8 cellular contexts compared by ENCODE assay signal in genomic region chr4:6327220-6327917, GRCh38. TPM values are rescaled to one million over a fixed set of nuclear protein-coding genes. Genes with fewer than 3 reads are reported as not detected.
DNase-seq lines count a peak whose midpoint lies in the region; FAIRE-seq and TF ChIP-seq lines count a peak whose summit lies in the region.

No MANE protein-coding gene starts in this region.

- no peak overlapping the region for H3K4me3 ChIP-seq in PC-9
- H3K4me3 ChIP-seq in neural progenitor cell = no peak overlapping the region

- H3K79me2 ChIP-seq in PC-9 (ENCODE audit: low read depth) (no peaks in the 10 kb centered on the region), neural progenitor cell (ENCODE audit: low read depth) (no peaks in the 10 kb centered on the region)

- H3K36me3 Mint-ChIP-seq in activated T-helper 1 cell treated with anti-CD3 and anti-CD28 coated beads, Interleukin-12 subunit alpha, Interleukin-12 subunit beta, Interleukin-2, Interleukin-4 antibody, amounts not matched to agents 30 ng/mL and 10 ng/mL and 1 ng/mL, durations not matched to agents 14 hours and 24 hours and 36 hours (ENCODE audit: low read depth) = no peaks in the 10 kb centered on the region
- no peaks in the 10 kb centered on the region for H3K36me3 Mint-ChIP-seq in neural progenitor cell

- H3K27ac ChIP-seq in PC-9 (no peak overlapping the region), neural progenitor cell (no peak overlapping the region), substantia nigra (ENCODE audit: low read depth, low read length, poor library complexity, severe bottlenecking) (no peak overlapping the region)

- H3K9me3 Mint-ChIP-seq in activated T-helper 1 cell treated with anti-CD3 and anti-CD28 coated beads, Interleukin-12 subunit alpha, Interleukin-12 subunit beta, Interleukin-2, Interleukin-4 antibody, amounts not matched to agents 30 ng/mL and 10 ng/mL and 1 ng/mL, durations not matched to agents 14 hours and 24 hours and 36 hours = no peaks in the 10 kb centered on the region
- H3K9me3 Mint-ChIP-seq in neural progenitor cell = no peaks in the 10 kb centered on the region

- H3K9me3 ChIP-seq in PC-9 (ENCODE audit: insufficient read depth, low read depth) (no peaks in the 10 kb centered on the region), neural progenitor cell (ENCODE audit: low read depth) (no peaks in the 10 kb centered on the region)

- FAIRE-seq in GM18507 (lab: Jason Lieb, UNC) = peak; percentile 77

- DNase-seq in ACHN = peak; percentile 59
- DNase-seq in GM18507 (ENCODE audit: extremely low spot score, insufficient read length, low read depth) = peak; percentile 73
- peak; percentile 71 for DNase-seq in HPDE6-E6E7 (ENCODE audit: extremely low spot score)
- DNase-seq in PC-9 = peak in 1 of 2 experiments; percentile 80
- DNase-seq in activated T-helper 1 cell treated with anti-CD3 and anti-CD28 coated beads, Interleukin-12 subunit alpha, Interleukin-12 subunit beta, Interleukin-2, Interleukin-4 antibody, amounts not matched to agents 30 ng/mL and 10 ng/mL and 1 ng/mL, durations not matched to agents 14 hours and 24 hours and 36 hours (ENCODE audit: low spot score) = peak; percentile 70
- DNase-seq in fibroblast of peridontal ligament (ENCODE audit: extremely low read depth) = peak; percentile 55
- peak; percentile 85 for DNase-seq in neural progenitor cell (ENCODE audit: low spot score)
- DNase-seq in substantia nigra (lab: John Stamatoyannopoulos, UW) = peak in 48 of 49 donors; percentile 10 to 89 (median 66)

- POLR2A ChIA-PET in PC-9 (lab: Charles Lee; ENCODE audit: unreplicated experiment) = no interaction called here

- BruUV-seq in PC-9 (replicated peaks; lab: Mats Ljungman, UMichigan) = no TSS peak

- peaks cover 13% of the 10 kb centered on the region for H3K27me3 Mint-ChIP-seq in activated T-helper 1 cell treated with anti-CD3 and anti-CD28 coated beads, Interleukin-12 subunit alpha, Interleukin-12 subunit beta, Interleukin-2, Interleukin-4 antibody, amounts not matched to agents 30 ng/mL and 10 ng/mL and 1 ng/mL, durations not matched to agents 14 hours and 24 hours and 36 hours (ENCODE audit: insufficient read depth)
- peaks cover 18% of the 10 kb centered on the region for H3K27me3 Mint-ChIP-seq in neural progenitor cell (ENCODE audit: insufficient read depth, low read depth)

- H3K4me1 ChIP-seq in PC-9 (replicated peaks; ENCODE audit: insufficient read depth) (0 out of 2 replicates have a peak, but pooled peaks cover 3% of the 10 kb centered on the region), neural progenitor cell (peaks cover 10% of the 10 kb centered on the region)

- H3K27ac Mint-ChIP-seq in activated T-helper 1 cell treated with anti-CD3 and anti-CD28 coated beads, Interleukin-12 subunit alpha, Interleukin-12 subunit beta, Interleukin-2, Interleukin-4 antibody, amounts not matched to agents 30 ng/mL and 10 ng/mL and 1 ng/mL, durations not matched to agents 14 hours and 24 hours and 36 hours = no peak overlapping the region
- H3K27ac Mint-ChIP-seq in neural progenitor cell = no peak overlapping the region

- H3K4me1 Mint-ChIP-seq in activated T-helper 1 cell treated with anti-CD3 and anti-CD28 coated beads, Interleukin-12 subunit alpha, Interleukin-12 subunit beta, Interleukin-2, Interleukin-4 antibody, amounts not matched to agents 30 ng/mL and 10 ng/mL and 1 ng/mL, durations not matched to agents 14 hours and 24 hours and 36 hours (ENCODE audit: low read depth) = peaks cover 17% of the 10 kb centered on the region
- peaks cover 13% of the 10 kb centered on the region for H3K4me1 Mint-ChIP-seq in neural progenitor cell

- H2AFZ ChIP-seq in PC-9 = no peak overlapping the region
- H2AFZ ChIP-seq in neural progenitor cell (replicated peaks) = peak overlapping the region; percentile 39

- H4K20me1 ChIP-seq in PC-9 (ENCODE audit: insufficient read depth) (0 out of 2 replicates have a peak, but pooled peaks cover 3% of the 10 kb centered on the region), neural progenitor cell (ENCODE audit: low read depth) (no peaks in the 10 kb centered on the region)

- H3K4me3 Mint-ChIP-seq in activated T-helper 1 cell treated with anti-CD3 and anti-CD28 coated beads, Interleukin-12 subunit alpha, Interleukin-12 subunit beta, Interleukin-2, Interleukin-4 antibody, amounts not matched to agents 30 ng/mL and 10 ng/mL and 1 ng/mL, durations not matched to agents 14 hours and 24 hours and 36 hours = no peak overlapping the region
- H3K4me3 Mint-ChIP-seq in neural progenitor cell = no peak overlapping the region

- CTCF ChIA-PET in PC-9 (lab: Charles Lee) = interaction anchor here (0.8 to 1.6 kb wide), 3 partner anchors 64 to 330 kb away, joined by 3 to 25 read pairs (median 18); no protein-coding TSS in a partner anchor

- intact Hi-C loops in PC-9 (cut with micrococcal nuclease; ENCODE audit: unreplicated experiment) = loop anchor here (1.0 to 2.0 kb wide), 4 partner anchors 19 to 329 kb away; no protein-coding TSS in a partner anchor
- intact Hi-C loops in activated T-helper 1 cell treated with anti-CD3 and anti-CD28 coated beads, Interleukin-12 subunit alpha, Interleukin-12 subunit beta, Interleukin-2, Interleukin-4 antibody, amounts not matched to agents 30 ng/mL and 10 ng/mL and 1 ng/mL, durations not matched to agents 14 hours and 24 hours and 36 hours (cut with micrococcal nuclease) = loop anchor here (1.0 kb wide), 5 partner anchors 63 to 329 kb away; no protein-coding TSS in a partner anchor

- in situ Hi-C loops in ACHN (cut with HindIII; ENCODE audit: low pct_ligation_motif_present, low pct_unique_long_range_greater_than_20kb, low sequenced_read_pairs) = no loop called here

- H3K9me2 ChIP-seq in PC-9 (ENCODE audit: insufficient read depth) = no peaks in the 10 kb centered on the region

- no peaks in the 10 kb centered on the region for H3F3A ChIP-seq in PC-9 (ENCODE audit: insufficient read depth, low read depth)
- H3F3A ChIP-seq in neural progenitor cell (ENCODE audit: low read depth) = peaks cover 17% of the 10 kb centered on the region

- H3K4me2 ChIP-seq in PC-9 (no peak overlapping the region), neural progenitor cell (no peak overlapping the region)

- no peaks in the 10 kb centered on the region for H3K36me3 ChIP-seq in PC-9 (ENCODE audit: low read depth)
- H3K36me3 ChIP-seq in neural progenitor cell = no peaks in the 10 kb centered on the region

- H3K27me3 ChIP-seq in PC-9 (ENCODE audit: insufficient read depth, low read depth) (no peaks in the 10 kb centered on the region), neural progenitor cell (no peaks in the 10 kb centered on the region)

- no peak overlapping the region for H3K9ac ChIP-seq in neural progenitor cell

- TF ChIP-seq CTCF in PC-9 (conservative IDR thresholded peaks at IDR 0.05) = peak; percentile 84
- peak; percentile 85 for TF ChIP-seq CTCF in neural progenitor cell (IDR thresholded peaks at IDR 0.05)

RNA-seq across cellular contexts. Expression of gene WFS1, which starts 57.7 kb away (rescaled TPM):
- total RNA-seq in PC-9 (2021) = 53.7 and 57.1 TPM in 2 replicates
- total RNA-seq in activated T-helper 1 cell treated with anti-CD3 and anti-CD28 coated beads, Interleukin-12 subunit alpha, Interleukin-12 subunit beta, Interleukin-2, Interleukin-4 antibody, amounts not matched to agents 30 ng/mL and 10 ng/mL and 1 ng/mL, durations not matched to agents 14 hours and 24 hours and 36 hours = 5.7 and 9.3 TPM in 2 replicates
- 8.8 and 28.4 TPM in 2 replicates for total RNA-seq in neural progenitor cell (ENCODE audit: low replicate concordance)
